Comparison of ENCODE assay signal across 8 cellular contexts in genomic region chr10:122164028-122164601, GRCh38.
A peak's percentile ranks its signal among the peaks of the same experiment; 100 is the strongest.
DNase-seq lines count a peak whose midpoint lies in the region; ATAC-seq and TF ChIP-seq lines count a peak whose summit lies in the region.

No MANE protein-coding gene starts in this region.

- in situ Hi-C loops in brain microvascular endothelial cell (cut with HindIII; ENCODE audit: low pct_ligation_motif_present, low sequenced_read_pairs): no loop called here

- H3K9me3 ChIP-seq in liver (ENCODE audit: control insufficient read depth in 4 of 4, low read length in 3 of 4) (no peaks in the 10 kb centered on the region), testis (no peaks in the 10 kb centered on the region)

- TF ChIP-seq RAD21 in liver (IDR thresholded peaks at IDR 0.05): no peak

- H3K27me3 ChIP-seq in brain microvascular endothelial cell (replicated peaks) (no peaks in the 10 kb centered on the region), liver (ENCODE audit: control insufficient read depth in 4 of 4, insufficient read depth in 4 of 4, low read length in 3 of 4) (no peaks in the 10 kb centered on the region), testis (no peaks in the 10 kb centered on the region)

- TF ChIP-seq CTCF in brain microvascular endothelial cell (IDR thresholded peaks at IDR 0.05; ENCODE audit: low read depth, low read length, missing control alignments): peak; percentile 14
- no peak for TF ChIP-seq CTCF in liver (IDR thresholded peaks at IDR 0.05; ENCODE audit: low read depth, low read length, missing input control)
- TF ChIP-seq CTCF in testis (IDR thresholded peaks at IDR 0.05): no peak

- no peak overlapping the region for H3K27ac ChIP-seq in brain microvascular endothelial cell
- peak overlapping the region; percentile 21 to 23 for H3K27ac ChIP-seq in liver (ENCODE audit: low read depth in 1 of 2, low read length in 2 of 2)
- no peak overlapping the region for H3K27ac ChIP-seq in testis

- ATAC-seq in GM21423 (IDR thresholded peaks at IDR 0.05; ENCODE audit: unreplicated experiment): no peak

- H3K36me3 ChIP-seq in brain microvascular endothelial cell (replicated peaks) (no peaks in the 10 kb centered on the region), liver (ENCODE audit: control insufficient read depth in 4 of 4, insufficient read depth in 3 of 4, low read depth in 1 of 4, low read length in 3 of 4) (no peaks in the 10 kb centered on the region), testis (ENCODE audit: low read depth, missing control alignments) (no peaks in the 10 kb centered on the region)

- DNase-seq in NCI-H2081 (lab: John Stamatoyannopoulos, UW) (peak; percentile 39 to 60), NCI-H2081 treated with DMSO at 0.1 percent for 48 hours (lab: John Stamatoyannopoulos, UW) (no peak), brain microvascular endothelial cell (no peak), testis (no peak), SIG-M5 (lab: John Stamatoyannopoulos, UW) (no peak), mucosa of gallbladder (ENCODE audit: low spot score) (no peak)

- 33% methylated on average over 24 of the region's 24 CpGs for WGBS in liver
- WGBS in testis, 2 donors: 23 to 65% methylated on average over 5 to 19 of the region's 24 CpGs

- H3K4me1 ChIP-seq in liver (ENCODE audit: control insufficient read depth in 4 of 4, insufficient read depth in 4 of 4, low read length in 3 of 4): peaks cover 23 to 41% (median 33%) of the 10 kb centered on the region in 4 donors
- H3K4me1 ChIP-seq in testis: peaks cover 10% of the 10 kb centered on the region

- no peak overlapping the region for H3K9ac ChIP-seq in liver (ENCODE audit: low read depth in 1 of 2, low read length in 2 of 2)

- no peak for TF ChIP-seq POLR2A in testis (IDR thresholded peaks at IDR 0.05)

- H3K4me3 ChIP-seq in brain microvascular endothelial cell (ENCODE audit: low read depth, low read length): peak overlapping the region; percentile 60
- peak overlapping the region in 2 of 3 donors; percentile 7 to 46 for H3K4me3 ChIP-seq in liver (ENCODE audit: low read depth in 1 of 3, low read length in 3 of 3)
- peak overlapping the region; percentile 49 to 51 for H3K4me3 ChIP-seq in testis

- intact Hi-C loops in testis (cut with DNase I; ENCODE audit: low total_unique reads): no loop called here

TF ChIP-seq in liver, 16 proteins besides CTCF, POLR2A, EP300 and RAD21:
- no peak for TF ChIP-seq TAF1 (conservative IDR thresholded peaks at IDR 0.05)
- no peak for TF ChIP-seq REST (IDR thresholded peaks at IDR 0.05)
- TF ChIP-seq RXRA (IDR thresholded peaks at IDR 0.05): no peak
- TF ChIP-seq SP1 (IDR thresholded peaks at IDR 0.05): no peak
- no peak for TF ChIP-seq JUND (IDR thresholded peaks at IDR 0.05)
- no peak for TF ChIP-seq GABPA (IDR thresholded peaks at IDR 0.05 in 1 of 2, conservative IDR thresholded peaks at IDR 0.05 in 1 of 2)

Comparison
In these comparisons a context has a peak if more than half of its experiments do, and no peak if none do; other contexts are left out.
1. DNase-seq: peak in NCI-H2081 (2 of 2); none in NCI-H2081 treated with DMSO at 0.1 percent for 48 hours (single experiment), brain microvascular endothelial cell (single experiment), testis (single experiment), SIG-M5 (single experiment) and mucosa of gallbladder (single experiment).
2. H3K27ac ChIP-seq: peak in liver (2 of 2); none in brain microvascular endothelial cell (single experiment) and testis (0 of 2).
3. Peak in every context shown above with its lines, with median percentiles within 50 percentile points of each other: H3K4me3 ChIP-seq.